ENCODE assay signal across 11 cellular contexts in genomic region chr16:75248142-75248535, GRCh38. TPM values are rescaled to one million over a fixed set of nuclear protein-coding genes. Genes with fewer than 3 reads are reported as not detected.
DNase-seq lines count a peak whose midpoint lies in the region; ATAC-seq and TF ChIP-seq lines count a peak whose summit lies in the region.
"Had no signal": no experiment of that assay in that cellular context is flagged by ENCODE, and none has a peak within 500 bp of the region (broad histone marks: within the 10 kb centered on the region; RNA-seq: fewer than 3 reads in every experiment).

No MANE protein-coding gene starts in this region.

- no peaks in the 10 kb centered on the region for H3K9me3 Mint-ChIP-seq in activated CD8-positive, alpha-beta memory T cell treated with anti-CD3 and anti-CD28 coated beads, Interleukin-2, amount 10 ng/mL, durations not matched to agents 7 days and 5 days (ENCODE audit: low read depth)

- peaks cover 4% of the 10 kb centered on the region for H3K27me3 ChIP-seq in colonic mucosa
- H3K27me3 ChIP-seq in lung (ENCODE audit: control insufficient read depth, insufficient read depth), result no peaks in the 10 kb centered on the region
- no peaks in the 10 kb centered on the region for H3K27me3 ChIP-seq in subcutaneous abdominal adipose tissue (ENCODE audit: control insufficient read depth in 5 of 5, insufficient read depth in 4 of 5, low read length in 5 of 5)

- DNase-seq in HFF-Myc (ENCODE audit: extremely low read depth, low read depth) (no peak), colonic mucosa (no peak), lung (ENCODE audit: low spot score) (no peak), NCI-H146 treated with DMSO at 0.1 percent for 48 hours (lab: John Stamatoyannopoulos, UW; ENCODE audit: unreplicated experiment) (no peak), T1000 (lab: John Stamatoyannopoulos, UW) (no peak), cerebellar nuclear complex (lab: John Stamatoyannopoulos, UW) (no peak)
- DNase-seq in activated CD8-positive, alpha-beta memory T cell treated with anti-CD3 and anti-CD28 coated beads, Interleukin-2, amount 10 ng/mL, durations not matched to agents 7 days and 5 days, result no peak
- DNase-seq: GOT3, NCI-H2081 treated with DMSO at 0.1 percent for 48 hours had no signal

- H3K36me3 Mint-ChIP-seq in activated CD8-positive, alpha-beta memory T cell treated with anti-CD3 and anti-CD28 coated beads, Interleukin-2, amount 10 ng/mL, durations not matched to agents 7 days and 5 days, result no peaks in the 10 kb centered on the region

- intact Hi-C loops in colonic mucosa (cut with DNase I), result no loop called here

- no peak overlapping the region for H3K27ac Mint-ChIP-seq in activated CD8-positive, alpha-beta memory T cell treated with anti-CD3 and anti-CD28 coated beads, Interleukin-2, amount 10 ng/mL, durations not matched to agents 7 days and 5 days

- no peak for ATAC-seq in lung (ENCODE audit: insufficient read depth, low FRiP score)
- ATAC-seq in activated CD8-positive, alpha-beta memory T cell treated with anti-CD3 and anti-CD28 coated beads, Interleukin-2, amount 10 ng/mL, durations not matched to agents 7 days and 5 days, result no peak

- H3K9ac ChIP-seq in colonic mucosa (ENCODE audit: low read depth in 2 of 2, low read length in 2 of 2) (peak overlapping the region; percentile 44 to 98), subcutaneous abdominal adipose tissue (ENCODE audit: low read length in 5 of 5) (peak overlapping the region in 3 of 5 donors; percentile 36 to 59 (median 57))

- CTCF ChIA-PET in activated CD8-positive, alpha-beta memory T cell treated with anti-CD3 and anti-CD28 coated beads, Interleukin-2, amount 10 ng/mL, durations not matched to agents 7 days and 5 days (lab: Charles Lee), result interaction anchor here (0.8 to 1.6 kb wide), 2 partner anchors 14 to 15 kb away, joined by 3 read pairs; no protein-coding TSS in a partner anchor

- H3K4me3 ChIP-seq in HFF-Myc (replicated peaks; ENCODE audit: low read depth, low read length) (peak overlapping the region; percentile 82), colonic mucosa (no peak overlapping the region), lung (no peak overlapping the region), subcutaneous abdominal adipose tissue (ENCODE audit: low read depth in 1 of 5, low read length in 5 of 5) (peak overlapping the region in 2 of 5 donors; percentile 10 to 36)

- no peak overlapping the region for H3K4me3 Mint-ChIP-seq in activated CD8-positive, alpha-beta memory T cell treated with anti-CD3 and anti-CD28 coated beads, Interleukin-2, amount 10 ng/mL, durations not matched to agents 7 days and 5 days

- H3K36me3 ChIP-seq in colonic mucosa (no peaks in the 10 kb centered on the region), lung (ENCODE audit: control insufficient read depth in 2 of 2, insufficient read depth in 2 of 2, low read length in 2 of 2) (no peaks in the 10 kb centered on the region), subcutaneous abdominal adipose tissue (ENCODE audit: control insufficient read depth in 5 of 5, insufficient read depth in 5 of 5, low read length in 5 of 5) (peaks cover 0 to 5% (median 0%) of the 10 kb centered on the region in 5 donors)

- H3K4me1 ChIP-seq in colonic mucosa (peaks cover 56% of the 10 kb centered on the region), lung (ENCODE audit: control insufficient read depth in 2 of 2, insufficient read depth in 2 of 2, low read length in 2 of 2) (peaks cover 38 to 71% of the 10 kb centered on the region in 2 donors), subcutaneous abdominal adipose tissue (ENCODE audit: control insufficient read depth in 5 of 5, insufficient read depth in 5 of 5, low read length in 5 of 5) (peaks cover 29 to 95% (median 90%) of the 10 kb centered on the region in 5 donors)

- TF ChIP-seq CTCF in HFF-Myc (IDR thresholded peaks at IDR 0.05; ENCODE audit: low read depth, low read length, missing control alignments), result no peak
- no peak for TF ChIP-seq CTCF in colonic mucosa (IDR thresholded peaks at IDR 0.05)
- TF ChIP-seq CTCF in lung (IDR thresholded peaks at IDR 0.05; ENCODE audit: control extremely low read depth, extremely low read depth), result no peak

- 53 to 72% methylated on average over 13 of the region's 13 CpGs for WGBS in lung, 2 donors

- H3K9me3 ChIP-seq in colonic mucosa (no peaks in the 10 kb centered on the region), lung (ENCODE audit: control insufficient read depth in 2 of 2, insufficient read depth in 1 of 2, low read length in 1 of 2) (peaks cover 0 to 1% of the 10 kb centered on the region in 2 donors), subcutaneous abdominal adipose tissue (ENCODE audit: control insufficient read depth in 5 of 5, low read length in 5 of 5) (no peaks in the 10 kb centered on the region)

- peaks cover 41% of the 10 kb centered on the region for H3K27me3 Mint-ChIP-seq in activated CD8-positive, alpha-beta memory T cell treated with anti-CD3 and anti-CD28 coated beads, Interleukin-2, amount 10 ng/mL, durations not matched to agents 7 days and 5 days

- H3K4me1 Mint-ChIP-seq in activated CD8-positive, alpha-beta memory T cell treated with anti-CD3 and anti-CD28 coated beads, Interleukin-2, amount 10 ng/mL, durations not matched to agents 7 days and 5 days, result no peaks in the 10 kb centered on the region

- H3K27ac ChIP-seq in colonic mucosa, result peak overlapping the region; percentile 32
- peak overlapping the region; percentile 82 to 97 for H3K27ac ChIP-seq in lung (ENCODE audit: low read depth in 1 of 2, low read length in 1 of 2)
- H3K27ac ChIP-seq in subcutaneous abdominal adipose tissue (ENCODE audit: low read depth, low read length), result peak overlapping the region; percentile 94

RNA-seq across cellular contexts. Expression of gene BCAR1, which starts 3.3 kb away (rescaled TPM):
- total RNA-seq in colonic mucosa (100 to 1,000 TPM; 110 to 130 TPM), lung (10 to 100 TPM; 51.3 to 70.7 TPM)
- 10 to 100 TPM; 37.5 to 48.6 TPM for polyA plus RNA-seq in lung
- total RNA-seq in activated CD8-positive, alpha-beta memory T cell treated with anti-CD3 and anti-CD28 coated beads, Interleukin-2, amount 10 ng/mL, durations not matched to agents 7 days and 5 days, result under 1 TPM in 1 of 2 experiments, not detected in 1; 0.19 TPM

RNA-seq across cellular contexts. Expression of gene CTRB1, which starts 29.4 kb away (rescaled TPM):
- total RNA-seq in colonic mucosa (10 to 100 TPM in 1 of 2 donors, not detected in 1; 19.1 TPM), lung (1 to 10 TPM in 1 of 2 donors, not detected in 1; 6.5 TPM)
- under 1 TPM; 0.33 to 0.97 TPM for polyA plus RNA-seq in lung
- not detected for total RNA-seq in activated CD8-positive, alpha-beta memory T cell treated with anti-CD3 and anti-CD28 coated beads, Interleukin-2, amount 10 ng/mL, durations not matched to agents 7 days and 5 days
- total RNA-seq: ureter had no signal

RNA-seq across cellular contexts. Expression of gene CTRB2, which starts 41.2 kb away (rescaled TPM):
- total RNA-seq in colonic mucosa (10 to 100 TPM in 1 of 2 donors, not detected in 1; 29.1 TPM), lung (10 to 100 TPM in 1 of 2 donors, not detected in 1; 14.6 TPM)
- 1 to 10 TPM in 1 of 2 donors, under 1 TPM in 1; 0.65 to 1.3 TPM for polyA plus RNA-seq in lung
- not detected for total RNA-seq in activated CD8-positive, alpha-beta memory T cell treated with anti-CD3 and anti-CD28 coated beads, Interleukin-2, amount 10 ng/mL, durations not matched to agents 7 days and 5 days
- total RNA-seq: ureter had no signal

Comparison
In these comparisons a context has a peak if more than half of its experiments do, and no peak if none do; other contexts are left out.
1. H3K27ac ChIP-seq: peak in every context shown above with its lines; median percentile 94 in subcutaneous abdominal adipose tissue; 90 in lung; 32 in colonic mucosa.
2. RNA of gene BCAR1, which starts 3.3 kb away (total RNA-seq): 110 to 130 TPM in colonic mucosa and 51.3 to 70.7 TPM in lung; 0.19 TPM in activated CD8-positive, alpha-beta memory T cell treated with anti-CD3 and anti-CD28 coated beads, Interleukin-2, amount 10 ng/mL, durations not matched to agents 7 days and 5 days; every median in the first group is over 10 times any median in the second.